Comparison of ENCODE assay signal across 13 cellular contexts in genomic region chr2:121532894-121533293, GRCh38. TPM values are rescaled to one million over a fixed set of nuclear protein-coding genes. Genes with fewer than 3 reads are reported as not detected.
DNase-seq lines count a peak whose midpoint lies in the region; ATAC-seq and TF ChIP-seq lines count a peak whose summit lies in the region.
"Had no signal": no experiment of that assay in that cellular context is flagged by ENCODE, and none has a peak within 500 bp of the region (broad histone marks: within the 10 kb centered on the region; RNA-seq: fewer than 3 reads in every experiment).

No MANE protein-coding gene starts in this region.

- H3K9me3 Mint-ChIP-seq in T-helper 2 cell treated with Interferon-gamma antibody and Interleukin-4, amounts not matched to agents 5 μg/mL and 100 μg/mL, for 36 hours, result no peaks in the 10 kb centered on the region
- no peaks in the 10 kb centered on the region for H3K9me3 Mint-ChIP-seq in chondrocyte (ENCODE audit: low read depth)
- H3K9me3 Mint-ChIP-seq: stimulated activated memory B cell treated with anti-CD40 and anti-IgM and Interleukin-4, amounts not matched to agents 10 μg/mL and 1 μg/mL and 100 μg/mL, for 72 hours had no signal

- no peak for ATAC-seq in HG03520 (IDR thresholded peaks at IDR 0.05; ENCODE audit: unreplicated experiment)
- ATAC-seq: left colon; stimulated activated memory B cell treated with anti-CD40 and anti-IgM and Interleukin-4, amounts not matched to agents 10 μg/mL and 1 μg/mL and 100 μg/mL, for 72 hours had no signal

- peak overlapping the region in 2 of 3 donors; percentile 28 to 59 for H3K9ac ChIP-seq in skeletal muscle tissue (ENCODE audit: low read depth in 1 of 3, low read length in 3 of 3)

- H3K27me3 ChIP-seq in skeletal muscle tissue (ENCODE audit: control insufficient read depth in 3 of 3, insufficient read depth in 3 of 3, low read length in 3 of 3), result no peaks in the 10 kb centered on the region

- no peak for TF ChIP-seq CTCF in chondrocyte (IDR thresholded peaks at IDR 0.05)

- no peak overlapping the region for H3K27ac Mint-ChIP-seq in T-helper 2 cell treated with Interferon-gamma antibody and Interleukin-4, amounts not matched to agents 5 μg/mL and 100 μg/mL, for 36 hours
- peak overlapping the region; percentile 39 for H3K27ac Mint-ChIP-seq in chondrocyte (ENCODE audit: unreplicated experiment)
- H3K27ac Mint-ChIP-seq: stimulated activated memory B cell treated with anti-CD40 and anti-IgM and Interleukin-4, amounts not matched to agents 10 μg/mL and 1 μg/mL and 100 μg/mL, for 72 hours had no signal

- peaks cover 44% of the 10 kb centered on the region for H3K4me1 Mint-ChIP-seq in T-helper 2 cell treated with Interferon-gamma antibody and Interleukin-4, amounts not matched to agents 5 μg/mL and 100 μg/mL, for 36 hours (ENCODE audit: low read depth)
- H3K4me1 Mint-ChIP-seq in chondrocyte (ENCODE audit: low read depth), result peaks cover 58% of the 10 kb centered on the region

- no peaks in the 10 kb centered on the region for H3K36me3 ChIP-seq in skeletal muscle tissue (ENCODE audit: control insufficient read depth in 3 of 3, insufficient read depth in 3 of 3, low read length in 3 of 3)

- no peaks in the 10 kb centered on the region for H3K9me3 ChIP-seq in skeletal muscle tissue (ENCODE audit: control insufficient read depth in 3 of 3, low read length in 3 of 3)

- no peaks in the 10 kb centered on the region for H3K27me3 Mint-ChIP-seq in T-helper 2 cell treated with Interferon-gamma antibody and Interleukin-4, amounts not matched to agents 5 μg/mL and 100 μg/mL, for 36 hours (ENCODE audit: low read depth)
- H3K27me3 Mint-ChIP-seq in chondrocyte (ENCODE audit: low read depth), result no peaks in the 10 kb centered on the region
- H3K27me3 Mint-ChIP-seq: stimulated activated memory B cell treated with anti-CD40 and anti-IgM and Interleukin-4, amounts not matched to agents 10 μg/mL and 1 μg/mL and 100 μg/mL, for 72 hours had no signal

- H3K36me3 Mint-ChIP-seq in T-helper 2 cell treated with Interferon-gamma antibody and Interleukin-4, amounts not matched to agents 5 μg/mL and 100 μg/mL, for 36 hours (ENCODE audit: low read depth), result peaks cover 2% of the 10 kb centered on the region
- no peaks in the 10 kb centered on the region for H3K36me3 Mint-ChIP-seq in chondrocyte (ENCODE audit: low read depth)

- peaks cover 21 to 38% (median 36%) of the 10 kb centered on the region in 3 donors for H3K4me1 ChIP-seq in skeletal muscle tissue (ENCODE audit: control insufficient read depth in 3 of 3, insufficient read depth in 3 of 3, low read length in 3 of 3)

- H3K4me3 Mint-ChIP-seq in T-helper 2 cell treated with Interferon-gamma antibody and Interleukin-4, amounts not matched to agents 5 μg/mL and 100 μg/mL, for 36 hours, result peak overlapping the region; percentile 18
- no peak overlapping the region for H3K4me3 Mint-ChIP-seq in chondrocyte (ENCODE audit: unreplicated experiment)
- H3K4me3 Mint-ChIP-seq: stimulated activated memory B cell treated with anti-CD40 and anti-IgM and Interleukin-4, amounts not matched to agents 10 μg/mL and 1 μg/mL and 100 μg/mL, for 72 hours had no signal

- DNase-seq in T-helper 2 cell treated with Interferon-gamma antibody and Interleukin-4, amounts not matched to agents 5 μg/mL and 100 μg/mL, for 36 hours (ENCODE audit: low spot score), result no peak
- DNase-seq in T-helper 2 cell, result no peak
- peak; percentile 29 for DNase-seq in NCI-H2227 treated with DMSO at 0.1 percent for 48 hours (lab: John Stamatoyannopoulos, UW)
- DNase-seq in chondrocyte (ENCODE audit: low spot score), result no peak
- no peak for DNase-seq in SKM-1 treated with dmso at 0.1 percent for 144 hours (lab: John Stamatoyannopoulos, UW; ENCODE audit: unreplicated experiment)
- DNase-seq in cortex of kidney (lab: John Stamatoyannopoulos, UW), result no peak
- DNase-seq: activated effector memory CD4-positive, alpha-beta T cell treated with anti-CD3 and anti-CD28 coated beads, Interleukin-2, amount 50 U/mL, for 16 hours; effector CD8-positive, alpha-beta T cell; left colon; NCI-H1694 treated with DMSO at 0.1 percent for 48 hours had no signal

- peak overlapping the region; percentile 43 for H3K27ac ChIP-seq in skeletal muscle tissue (ENCODE audit: low read depth, low read length)

- no peak overlapping the region for H3K4me3 ChIP-seq in skeletal muscle tissue (ENCODE audit: low read length in 3 of 3)

RNA-seq across cellular contexts. Expression of gene RNU4ATAC, which starts 2.2 kb away (rescaled TPM):
- total RNA-seq in chondrocyte, result not detected in 3 replicates
- not detected for total RNA-seq in skeletal muscle tissue
- total RNA-seq: left colon had no signal
